Comparison of ENCODE assay signal across 1 cellular context in genomic region chr10:52106895-52107294, GRCh38.
TF ChIP-seq lines count a peak whose summit lies in the region.

No MANE protein-coding gene starts in this region.

TF ChIP-seq in GM23338, 12 proteins besides CTCF, POLR2A, EP300 and RAD21:
- no peak for TF ChIP-seq REST (IDR thresholded peaks at IDR 0.05; ENCODE audit: unreplicated experiment)
- no peak for TF ChIP-seq ZNF114 (CRISPR knock-in tag; IDR thresholded peaks at IDR 0.05)
- no peak for TF ChIP-seq CREB1 (CRISPR knock-in tag; IDR thresholded peaks at IDR 0.05; ENCODE audit: low read depth)
- no peak for TF ChIP-seq POLR2AphosphoS5 (IDR thresholded peaks at IDR 0.05; ENCODE audit: low read depth)
- TF ChIP-seq EZH2phosphoT487 (IDR thresholded peaks at IDR 0.05; ENCODE audit: unreplicated experiment) = no peak
- no peak for TF ChIP-seq ZNF331 (CRISPR knock-in tag; IDR thresholded peaks at IDR 0.05; ENCODE audit: low read depth)
- no peak for TF ChIP-seq ETS1 (IDR thresholded peaks at IDR 0.05)
- no peak for TF ChIP-seq ZNF462 (CRISPR knock-in tag; IDR thresholded peaks at IDR 0.05)
- TF ChIP-seq NANOG (IDR thresholded peaks at IDR 0.05; ENCODE audit: borderline replicate concordance) = no peak
- TF ChIP-seq JUNB (IDR thresholded peaks at IDR 0.05; ENCODE audit: unreplicated experiment) = no peak
- no peak for TF ChIP-seq STAT1 (IDR thresholded peaks at IDR 0.05; ENCODE audit: unreplicated experiment)
- TF ChIP-seq EZH2 (IDR thresholded peaks at IDR 0.05; ENCODE audit: low read depth, unreplicated experiment) = no peak
